ENCODE assay signal across 8 cellular contexts in the genomic region with DNA sequence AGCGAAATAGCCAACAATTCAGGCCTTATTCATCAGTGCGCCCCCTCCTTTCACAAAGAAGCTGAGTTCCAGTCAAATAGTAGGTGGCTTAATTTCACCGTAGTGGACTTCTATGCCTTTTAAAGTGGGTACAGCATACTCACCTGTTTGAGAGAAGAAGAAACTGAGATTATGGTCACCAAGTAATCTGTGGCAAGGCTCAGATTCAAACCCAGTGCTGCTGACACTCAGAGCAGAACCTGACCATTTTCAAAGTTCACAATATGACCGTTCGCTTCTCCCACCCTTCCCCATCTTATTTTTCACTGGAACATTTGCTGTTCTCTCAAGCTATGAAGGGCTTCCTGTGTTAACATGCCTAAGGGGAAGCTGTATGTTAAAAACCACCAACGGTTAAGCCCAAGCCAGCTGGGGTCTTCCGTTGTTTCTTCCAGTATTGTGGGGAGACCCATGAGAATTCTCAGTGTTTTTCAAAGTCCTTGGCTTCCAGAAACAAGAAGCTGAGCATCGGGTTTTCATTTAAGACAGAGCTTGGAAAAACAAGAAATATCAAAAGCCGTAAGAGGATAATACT. TPM values are rescaled to one million over a fixed set of nuclear protein-coding genes. Genes with fewer than 3 reads are reported as not detected.
DNase-seq lines count a peak whose midpoint lies in the region; ATAC-seq and TF ChIP-seq lines count a peak whose summit lies in the region.

No MANE protein-coding gene starts in this region.

- peak; percentile 25 for ATAC-seq in CD8-positive, alpha-beta T cell
- ATAC-seq in GM19463 (IDR thresholded peaks at IDR 0.05; ENCODE audit: unreplicated experiment) (peak; percentile 14), HG03469 (IDR thresholded peaks at IDR 0.05; ENCODE audit: unreplicated experiment) (peak; percentile 3), body of pancreas (no peak)
- peak; percentile 7 for ATAC-seq in activated naive CD8-positive, alpha-beta T cell treated with anti-CD3 and anti-CD28 coated beads, Interleukin-2, amount 10 ng/mL, durations not matched to agents 7 days and 5 days (ENCODE audit: low read depth)

- no peaks in the 10 kb centered on the region for H3K9me2 ChIP-seq in hepatocyte (replicated peaks; ENCODE audit: insufficient read depth)

- H3K27ac ChIP-seq in CD8-positive, alpha-beta T cell (ENCODE audit: low read depth, low read length): peak overlapping the region; percentile 15
- H3K27ac ChIP-seq in body of pancreas: peak overlapping the region in 1 of 4 donors; percentile 32
- H3K27ac ChIP-seq in hepatocyte: no peak overlapping the region

- no peaks in the 10 kb centered on the region for H3K9me3 Mint-ChIP-seq in CD8-positive, alpha-beta T cell
- H3K9me3 Mint-ChIP-seq in activated naive CD8-positive, alpha-beta T cell treated with anti-CD3 and anti-CD28 coated beads, Interleukin-2, amount 10 ng/mL, durations not matched to agents 7 days and 5 days: no peaks in the 10 kb centered on the region

- no peaks in the 10 kb centered on the region for H3K36me3 ChIP-seq in CD8-positive, alpha-beta T cell (ENCODE audit: insufficient read depth, low read length)
- no peaks in the 10 kb centered on the region for H3K36me3 ChIP-seq in body of pancreas (replicated peaks in 1 of 2; ENCODE audit: insufficient read depth in 1 of 2, low read depth in 2 of 2)
- H3K36me3 ChIP-seq in hepatocyte (replicated peaks; ENCODE audit: insufficient read depth, low read depth): no peaks in the 10 kb centered on the region

- H3K4me1 ChIP-seq in CD8-positive, alpha-beta T cell (ENCODE audit: insufficient read depth, low read length): peaks cover 28% of the 10 kb centered on the region
- peaks cover 5% of the 10 kb centered on the region for H3K4me1 ChIP-seq in body of pancreas
- no peaks in the 10 kb centered on the region for H3K4me1 ChIP-seq in hepatocyte (ENCODE audit: insufficient read depth)

- POLR2A ChIA-PET in CD8-positive, alpha-beta T cell (lab: Charles Lee): interaction anchor here (0.8 to 5.3 kb wide), 3 partner anchors 116 to 134 kb away, joined by 3 to 34 read pairs (median 3); a partner anchor contains a TSS
- POLR2A ChIA-PET in activated naive CD8-positive, alpha-beta T cell treated with anti-CD3 and anti-CD28 coated beads, Interleukin-2, amount 10 ng/mL, durations not matched to agents 7 days and 5 days (lab: Charles Lee): interaction anchor here (0.6 to 4.1 kb wide), 11 partner anchors 24 to 240 kb away, joined by 3 to 37 read pairs (median 4); a partner anchor contains a TSS

- peak overlapping the region; percentile 91 for H3K27ac Mint-ChIP-seq in CD8-positive, alpha-beta T cell
- peak overlapping the region; percentile 91 for H3K27ac Mint-ChIP-seq in activated naive CD8-positive, alpha-beta T cell treated with anti-CD3 and anti-CD28 coated beads, Interleukin-2, amount 10 ng/mL, durations not matched to agents 7 days and 5 days

- no peak overlapping the region for H2AFZ ChIP-seq in hepatocyte

- peaks cover 37% of the 10 kb centered on the region for H3K4me1 Mint-ChIP-seq in CD8-positive, alpha-beta T cell (ENCODE audit: low read depth)
- peaks cover 43% of the 10 kb centered on the region for H3K4me1 Mint-ChIP-seq in activated naive CD8-positive, alpha-beta T cell treated with anti-CD3 and anti-CD28 coated beads, Interleukin-2, amount 10 ng/mL, durations not matched to agents 7 days and 5 days

- CTCF ChIA-PET in CD8-positive, alpha-beta T cell (lab: Charles Lee): interaction anchor here (0.6 to 2.1 kb wide), 7 partner anchors 16 to 355 kb away, joined by 3 to 9 read pairs (median 4); no protein-coding TSS in a partner anchor

- TF ChIP-seq POLR2A in body of pancreas (IDR thresholded peaks at IDR 0.05): no peak

- no peaks in the 10 kb centered on the region for H3K27me3 Mint-ChIP-seq in CD8-positive, alpha-beta T cell (ENCODE audit: low read depth)
- H3K27me3 Mint-ChIP-seq in activated naive CD8-positive, alpha-beta T cell treated with anti-CD3 and anti-CD28 coated beads, Interleukin-2, amount 10 ng/mL, durations not matched to agents 7 days and 5 days: no peaks in the 10 kb centered on the region

- intact Hi-C loops in CD8-positive, alpha-beta T cell (cut with DNase I, micrococcal nuclease): no loop called here
- intact Hi-C loops in body of pancreas (cut with DNase I): no loop called here

- H3K4me3 ChIP-seq in CD8-positive, alpha-beta T cell (ENCODE audit: low read depth, low read length): no peak overlapping the region
- H3K4me3 ChIP-seq in body of pancreas (no peak overlapping the region), hepatocyte (no peak overlapping the region)

- no peak for DNase-seq in CD8-positive, alpha-beta T cell
- DNase-seq in activated naive CD8-positive, alpha-beta T cell treated with anti-CD3 and anti-CD28 coated beads, Interleukin-2, amount 10 ng/mL, durations not matched to agents 7 days and 5 days: no peak
- DNase-seq in activated effector memory CD4-positive, alpha-beta T cell treated with Interleukin-2 at 50 U/mL for 16 hours: no peak
- DNase-seq in body of pancreas (no peak), hepatocyte (ENCODE audit: low spot score) (no peak)
- DNase-seq in activated CD8-positive, alpha-beta memory T cell treated with anti-CD3 and anti-CD28 coated beads, Interleukin-2, amount 50 U/mL, for 4 hours: no peak

- peak overlapping the region; percentile 16 for H3K4me3 Mint-ChIP-seq in CD8-positive, alpha-beta T cell
- peak overlapping the region; percentile 78 for H3K4me3 Mint-ChIP-seq in activated naive CD8-positive, alpha-beta T cell treated with anti-CD3 and anti-CD28 coated beads, Interleukin-2, amount 10 ng/mL, durations not matched to agents 7 days and 5 days

- H4K20me1 ChIP-seq in hepatocyte (ENCODE audit: insufficient read depth, poor library complexity, severe bottlenecking): no peaks in the 10 kb centered on the region

- no peaks in the 10 kb centered on the region for H3K27me3 ChIP-seq in CD8-positive, alpha-beta T cell (ENCODE audit: insufficient read depth, low read length)
- H3K27me3 ChIP-seq in body of pancreas (no peaks in the 10 kb centered on the region), hepatocyte (no peaks in the 10 kb centered on the region)

- TF ChIP-seq CTCF in CD8-positive, alpha-beta T cell (IDR thresholded peaks at IDR 0.05): no peak
- TF ChIP-seq CTCF in body of pancreas (IDR thresholded peaks at IDR 0.05) (no peak), hepatocyte (IDR thresholded peaks at IDR 0.05; ENCODE audit: poor library complexity) (no peak)

- H3K79me2 ChIP-seq in hepatocyte: no peaks in the 10 kb centered on the region

- H3K4me2 ChIP-seq in hepatocyte: no peak overlapping the region

- 81 to 83% methylated on average over 9 of the region's 9 CpGs for WGBS in body of pancreas, 2 donors
- WGBS in hepatocyte (ENCODE audit: low lambda C conversion rate, missing lambda C conversion rate): 92% methylated on average over 9 of the region's 9 CpGs

- no peaks in the 10 kb centered on the region for H3K9me3 ChIP-seq in CD8-positive, alpha-beta T cell (ENCODE audit: low read length)
- no peaks in the 10 kb centered on the region for H3K9me3 ChIP-seq in body of pancreas
- no peaks in the 10 kb centered on the region for H3K9me3 ChIP-seq in hepatocyte (ENCODE audit: low read depth)

- peaks cover 5% of the 10 kb centered on the region for H3K36me3 Mint-ChIP-seq in CD8-positive, alpha-beta T cell
- H3K36me3 Mint-ChIP-seq in activated naive CD8-positive, alpha-beta T cell treated with anti-CD3 and anti-CD28 coated beads, Interleukin-2, amount 10 ng/mL, durations not matched to agents 7 days and 5 days: peaks cover 12% of the 10 kb centered on the region

RNA-seq across cellular contexts. Expression of a gene that starts 6.1 kb away (rescaled TPM):
- total RNA-seq in CD8-positive, alpha-beta T cell: 10 to 100 TPM; 72.3 to 78.9 TPM
- total RNA-seq in activated naive CD8-positive, alpha-beta T cell treated with anti-CD3 and anti-CD28 coated beads, Interleukin-2, amount 10 ng/mL, durations not matched to agents 7 days and 5 days: 100 to 1,000 TPM; 213 to 221 TPM
- total RNA-seq in body of pancreas (10 to 100 TPM; 39.6 to 43.1 TPM), hepatocyte (252 and 260 TPM in 2 replicates)
- polyA plus RNA-seq in hepatocyte: 216 and 228 TPM in 2 replicates
